In the genomic region with DNA sequence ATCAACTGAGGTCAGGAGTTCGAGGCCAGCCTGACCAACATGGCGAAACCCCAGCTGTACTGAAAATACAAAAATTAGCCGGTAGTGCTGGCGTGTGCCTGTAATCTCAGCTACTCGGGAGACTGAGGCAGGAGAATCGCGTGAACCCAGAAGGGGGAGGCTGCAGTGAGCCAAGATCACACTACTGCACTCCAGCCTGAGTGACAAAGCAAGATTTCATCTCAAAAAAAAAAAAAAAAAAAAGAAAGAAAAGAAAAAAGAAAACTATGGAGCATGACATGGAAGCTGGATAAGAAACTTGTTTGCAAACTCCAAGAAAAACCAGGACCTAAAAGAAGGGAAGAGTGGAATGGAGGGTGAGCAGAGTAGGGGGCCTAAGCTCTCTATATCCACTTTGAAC, we compare ENCODE assay signal across 7 cellular contexts. TPM values are rescaled to one million over a fixed set of nuclear protein-coding genes. Genes with fewer than 3 reads are reported as not detected.
DNase-seq lines count a peak whose midpoint lies in the region; ATAC-seq, FAIRE-seq and TF ChIP-seq lines count a peak whose summit lies in the region.

No MANE protein-coding gene starts in this region.

- FAIRE-seq in H54 (lab: Jason Lieb, UNC): no peak

- H3K4me3 ChIP-seq in IMR-90 (ENCODE audit: insufficient read depth, low read depth, low read length) (no peak overlapping the region), ascending aorta (no peak overlapping the region), stomach (no peak overlapping the region), BE2C (ENCODE audit: low read depth, low read length) (no peak overlapping the region)

- peak overlapping the region; percentile 88; the same call in 1 of the 2 replicates for H2BK120ac ChIP-seq in IMR-90 (ENCODE audit: low read depth, low read length)

- intact Hi-C loops in IMR-90 (cut with micrococcal nuclease) (no loop called here), ascending aorta (cut with DNase I) (no loop called here), stomach (cut with DNase I; ENCODE audit: low total_unique reads) (no loop called here)

- no peak for TF ChIP-seq EP300 in stomach (IDR thresholded peaks at IDR 0.05)

- ATAC-seq in IMR-90 (ENCODE audit: low read depth) (no peak), HG02588 (IDR thresholded peaks at IDR 0.05; ENCODE audit: unreplicated experiment) (no peak)

- H3K4me2 ChIP-seq in IMR-90 (ENCODE audit: low read depth, low read length): no peak overlapping the region

- 100% methylated on average over 2 of the region's 7 CpGs; no CpG with 5 or more reads in 1 of the 2 experiments for WGBS in IMR-90 (ENCODE audit: extremely low coverage in 2 of 2, insufficient read length in 1 of 2), 2 experiments
- WGBS in stomach, 5 donors: 83 to 96% (median 89%) methylated on average over 7 of the region's 7 CpGs

- H4K20me1 ChIP-seq in IMR-90 (ENCODE audit: insufficient read depth, low read length): no peaks in the 10 kb centered on the region

- CTCF ChIA-PET in IMR-90 (lab: Yijun Ruan, JAX): no interaction called here

- TF ChIP-seq CTCF in IMR-90 (conservative IDR thresholded peaks at IDR 0.05; ENCODE audit: low read depth, low read length) (no peak), ascending aorta (IDR thresholded peaks at IDR 0.05) (no peak), stomach (IDR thresholded peaks at IDR 0.05) (no peak), BE2C (IDR thresholded peaks at IDR 0.05; ENCODE audit: low read depth, low read length) (no peak)

- H3K23ac ChIP-seq in IMR-90 (ENCODE audit: low read depth, low read length): no peak overlapping the region; the same call in 1 of the 2 replicates

- no peak for DNase-seq in IMR-90
- no peak for DNase-seq in ascending aorta (ENCODE audit: low spot score in 2 of 2)
- DNase-seq in stomach: no peak
- no peak for DNase-seq in BE2C
- DNase-seq in H54 (ENCODE audit: insufficient read length, low spot score): no peak

- dilution Hi-C loops in IMR-90 (cut with HindIII; ENCODE audit: low sequenced_read_pairs, unreplicated experiment): no loop called here

- H2AK9ac ChIP-seq in IMR-90 (replicated peaks; ENCODE audit: low read depth, low read length, poor library complexity): no peak overlapping the region

- H3K27ac ChIP-seq in IMR-90 (ENCODE audit: insufficient read depth, low read length): peak overlapping the region; percentile 81; the same call in 1 of the 2 replicates
- peak overlapping the region; percentile 87 to 92 for H3K27ac ChIP-seq in ascending aorta
- peak overlapping the region; percentile 91 for H3K27ac ChIP-seq in layer of hippocampus (ENCODE audit: low read depth, low read length)
- H3K27ac ChIP-seq in stomach: peak overlapping the region in 4 of 5 donors; percentile 94 to 98 (median 97)

- H4K5ac ChIP-seq in IMR-90 (ENCODE audit: low read depth, low read length): peak overlapping the region; percentile 65; the same call in 1 of the 2 replicates

- peak overlapping the region; percentile 64 to 92; a peak in 3 of 4 replicates for H4K8ac ChIP-seq in IMR-90 (ENCODE audit: low read depth in 2 of 2, low read length in 2 of 2)

- no peaks in the 10 kb centered on the region for H3K9me1 ChIP-seq in IMR-90 (ENCODE audit: insufficient read depth, low read length)

- peak overlapping the region; percentile 90 for H4K91ac ChIP-seq in IMR-90 (ENCODE audit: insufficient read depth, low read depth, low read length)

- H3K56ac ChIP-seq in IMR-90 (ENCODE audit: extremely low read depth, insufficient read depth, low read length): 0 out of 2 replicates have a peak overlapping the region, but pooled peaks have one; percentile 65

- H2AK5ac ChIP-seq in IMR-90 (ENCODE audit: low read depth, low read length): no peak overlapping the region

- H3K14ac ChIP-seq in IMR-90 (replicated peaks; ENCODE audit: low read depth, low read length): no peak overlapping the region

- TF ChIP-seq POLR2A in IMR-90 (IDR thresholded peaks at IDR 0.05; ENCODE audit: low read depth, low read length) (no peak), stomach (IDR thresholded peaks at IDR 0.05) (no peak), H54 (IDR thresholded peaks at IDR 0.05; ENCODE audit: low read depth, low read length) (no peak)

- H3K9me3 ChIP-seq in IMR-90 (ENCODE audit: control insufficient read depth, insufficient read depth, low read length) (no peaks in the 10 kb centered on the region), ascending aorta (no peaks in the 10 kb centered on the region), stomach (no peaks in the 10 kb centered on the region), BE2C (no peaks in the 10 kb centered on the region)

- TF ChIP-seq RAD21 in IMR-90 (IDR thresholded peaks at IDR 0.05; ENCODE audit: low read length): no peak

- POLR2A ChIA-PET in IMR-90 (lab: Charles Lee; ENCODE audit: unreplicated experiment): interaction anchor here (0.6 kb wide), 1 partner anchor 146 kb away, joined by 6 read pairs; no protein-coding TSS in a partner anchor

- peaks cover 0 to 19% of the 10 kb centered on the region in 2 experiments; a peak in 2 of 4 replicates for H3K79me1 ChIP-seq in IMR-90 (ENCODE audit: low read depth in 1 of 2, low read length in 2 of 2)

- BruUV-seq in IMR-90 (replicated peaks; lab: Mats Ljungman, UMichigan): no TSS peak

- peaks cover 6% of the 10 kb centered on the region for H3K4me1 ChIP-seq in IMR-90 (ENCODE audit: control insufficient read depth, insufficient read depth, low read length)
- H3K4me1 ChIP-seq in ascending aorta: peaks cover 4 to 20% of the 10 kb centered on the region in 2 donors
- peaks cover 13 to 38% (median 36%) of the 10 kb centered on the region in 4 donors for H3K4me1 ChIP-seq in stomach
- H3K4me1 ChIP-seq in BE2C: no peaks in the 10 kb centered on the region

- H3K27me3 ChIP-seq in IMR-90 (ENCODE audit: control insufficient read depth, insufficient read depth, low read length): no peaks in the 10 kb centered on the region
- no peaks in the 10 kb centered on the region for H3K27me3 ChIP-seq in ascending aorta
- H3K27me3 ChIP-seq in layer of hippocampus (ENCODE audit: control insufficient read depth, insufficient read depth, low read length): no peaks in the 10 kb centered on the region
- H3K27me3 ChIP-seq in stomach: no peaks in the 10 kb centered on the region
- H3K27me3 ChIP-seq in BE2C: no peaks in the 10 kb centered on the region

- no peak overlapping the region for H2AFZ ChIP-seq in IMR-90 (replicated peaks; ENCODE audit: low read length, poor library complexity)

- H3K9ac ChIP-seq in IMR-90 (ENCODE audit: low read depth, low read length): no peak overlapping the region; the same call in 1 of the 2 replicates

- H2BK15ac ChIP-seq in IMR-90 (ENCODE audit: low read depth, low read length): peak overlapping the region; percentile 80; the same call in 1 of the 3 replicates

- peak overlapping the region; percentile 83; the same call in 1 of the 2 replicates for H3K4ac ChIP-seq in IMR-90 (ENCODE audit: low read depth, low read length)

- H2BK20ac ChIP-seq in IMR-90 (ENCODE audit: low read depth, low read length): no peak overlapping the region

- H3K18ac ChIP-seq in IMR-90 (ENCODE audit: low read depth, low read length): peak overlapping the region; percentile 84; the same call in 1 of the 2 replicates

- peak overlapping the region; percentile 91 for H2BK5ac ChIP-seq in IMR-90 (ENCODE audit: low read depth, low read length, poor library complexity, severe bottlenecking)

- H3K36me3 ChIP-seq in IMR-90 (ENCODE audit: control insufficient read depth, insufficient read depth, low read length): no peaks in the 10 kb centered on the region; the same call in 1 of the 2 replicates
- H3K36me3 ChIP-seq in ascending aorta: peaks cover 0 to 3% of the 10 kb centered on the region in 2 donors
- H3K36me3 ChIP-seq in stomach: peaks cover 0 to 7% (median under 1%) of the 10 kb centered on the region in 4 donors
- no peaks in the 10 kb centered on the region for H3K36me3 ChIP-seq in BE2C

- in situ Hi-C loops in IMR-90 (cut with MboI; ENCODE audit: low sequenced_read_pairs): no loop called here

TF ChIP-seq in IMR-90, 13 proteins besides CTCF, POLR2A, EP300 and RAD21 (continues in another document):
- TF ChIP-seq NFE2L2 (IDR thresholded peaks at IDR 0.05; ENCODE audit: low read depth, low read length) (no peak), CHD1 (IDR thresholded peaks at IDR 0.05; ENCODE audit: low read depth, low read length) (no peak), RCOR1 (IDR thresholded peaks at IDR 0.05; ENCODE audit: insufficient replicate concordance, low read length) (no peak)
- TF ChIP-seq, protein P1, sequence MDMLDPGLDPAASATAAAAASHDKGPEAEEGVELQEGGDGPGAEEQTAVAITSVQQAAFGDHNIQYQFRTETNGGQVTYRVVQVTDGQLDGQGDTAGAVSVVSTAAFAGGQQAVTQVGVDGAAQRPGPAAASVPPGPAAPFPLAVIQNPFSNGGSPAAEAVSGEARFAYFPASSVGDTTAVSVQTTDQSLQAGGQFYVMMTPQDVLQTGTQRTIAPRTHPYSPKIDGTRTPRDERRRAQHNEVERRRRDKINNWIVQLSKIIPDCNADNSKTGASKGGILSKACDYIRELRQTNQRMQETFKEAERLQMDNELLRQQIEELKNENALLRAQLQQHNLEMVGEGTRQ (IDR thresholded peaks at IDR 0.05; ENCODE audit: low read depth, low read length): no peak
- TF ChIP-seq, protein P2, sequence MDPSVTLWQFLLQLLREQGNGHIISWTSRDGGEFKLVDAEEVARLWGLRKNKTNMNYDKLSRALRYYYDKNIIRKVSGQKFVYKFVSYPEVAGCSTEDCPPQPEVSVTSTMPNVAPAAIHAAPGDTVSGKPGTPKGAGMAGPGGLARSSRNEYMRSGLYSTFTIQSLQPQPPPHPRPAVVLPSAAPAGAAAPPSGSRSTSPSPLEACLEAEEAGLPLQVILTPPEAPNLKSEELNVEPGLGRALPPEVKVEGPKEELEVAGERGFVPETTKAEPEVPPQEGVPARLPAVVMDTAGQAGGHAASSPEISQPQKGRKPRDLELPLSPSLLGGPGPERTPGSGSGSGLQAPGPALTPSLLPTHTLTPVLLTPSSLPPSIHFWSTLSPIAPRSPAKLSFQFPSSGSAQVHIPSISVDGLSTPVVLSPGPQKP (IDR thresholded peaks at IDR 0.05; ENCODE audit: borderline replicate concordance, low read depth, low read length): no peak

RNA-seq across cellular contexts. Expression of a gene that starts 1.9 kb away (rescaled TPM):
- 39.4 and 69.7 TPM in 2 replicates for total RNA-seq in IMR-90 (2012; rRNA removed)
- 21.1 and 26.9 TPM in 2 replicates for polyA plus RNA-seq in IMR-90 (2012; rRNA removed)
- 41.2 and 44.8 TPM in 2 replicates for polyA plus RNA-seq in IMR-90 (2012; cell fraction: cytosol; rRNA removed)
- 30.2 and 81.9 TPM in 2 replicates for polyA plus RNA-seq in IMR-90 (2012; cell fraction: nucleus; rRNA removed; ENCODE audit: low replicate concordance)
- total RNA-seq in ascending aorta: 25.5 TPM
- 10 to 100 TPM; 17.9 to 96.0 (median 34.2) TPM for total RNA-seq in stomach
- 10 to 100 TPM; 37.0 to 45.8 (median 42.0) TPM for polyA plus RNA-seq in stomach
- 13.9 TPM for polyA plus RNA-seq in BE2C (2012; ENCODE audit: insufficient read depth, insufficient read length, low read depth)

RNA-seq across cellular contexts. Expression of a gene that starts 58.8 kb away (rescaled TPM):
- total RNA-seq in IMR-90 (2012; rRNA removed): 13.8 and 22.5 TPM in 2 replicates
- 18.9 and 19.9 TPM in 2 replicates for polyA plus RNA-seq in IMR-90 (2012; rRNA removed)
- 9.7 and 11.8 TPM in 2 replicates for polyA plus RNA-seq in IMR-90 (2012; cell fraction: cytosol; rRNA removed)
- polyA plus RNA-seq in IMR-90 (2012; cell fraction: nucleus; rRNA removed; ENCODE audit: low replicate concordance): 35.3 and 50.2 TPM in 2 replicates
- 18.9 TPM for total RNA-seq in ascending aorta
- total RNA-seq in stomach: 10 to 100 TPM; 15.2 to 82.0 (median 53.8) TPM
- polyA plus RNA-seq in stomach: 10 to 100 TPM; 17.3 to 20.6 (median 19.6) TPM
- 13.2 TPM for polyA plus RNA-seq in BE2C (2012; ENCODE audit: insufficient read depth, insufficient read length, low read depth)
